20 cellular contexts compared by ENCODE assay signal in genomic region chr4:7654550-7655266, GRCh38.
A peak's percentile ranks its signal among the peaks of the same experiment; 100 is the strongest.
DNase-seq lines count a peak whose midpoint lies in the region; ATAC-seq and TF ChIP-seq lines count a peak whose summit lies in the region.
"Had no signal": no experiment of that assay in that cellular context is flagged by ENCODE, and none has a peak within 500 bp of the region (broad histone marks: within the 10 kb centered on the region; RNA-seq: fewer than 3 reads in every experiment).

No MANE protein-coding gene starts in this region.

- peaks cover 9% of the 10 kb centered on the region for H3K4me1 ChIP-seq in effector memory CD4-positive, alpha-beta T cell (ENCODE audit: control insufficient read depth, insufficient read depth, low read length, poor library complexity, severe bottlenecking)

- no peaks in the 10 kb centered on the region for H3K36me3 ChIP-seq in effector memory CD4-positive, alpha-beta T cell (ENCODE audit: control insufficient read depth, insufficient read depth, low read length)
- H3K36me3 ChIP-seq: thoracic aorta had no signal

- intact Hi-C loops in CD14-positive monocyte (cut with micrococcal nuclease): loop anchor here in 1 of 2 donors (10.0 kb wide), 1 partner anchor 120 kb away; no protein-coding TSS in a partner anchor

- peaks cover 5% of the 10 kb centered on the region for H3K27me3 ChIP-seq in effector memory CD4-positive, alpha-beta T cell (replicated peaks; ENCODE audit: control insufficient read depth, insufficient read depth, low read length, poor library complexity, severe bottlenecking)

- no peak overlapping the region for H3K4me3 ChIP-seq in effector memory CD4-positive, alpha-beta T cell (ENCODE audit: insufficient read depth, low read depth, low read length, poor library complexity, severe bottlenecking)

- POLR2A ChIA-PET in RWPE1 (lab: Yijun Ruan, JAX; ENCODE audit: low non-redundant PET): no interaction called here

- no peak for ATAC-seq in HG03457 (IDR thresholded peaks at IDR 0.05; ENCODE audit: unreplicated experiment)
- no peak for ATAC-seq in activated naive CD4-positive, alpha-beta T cell treated with anti-CD3 and anti-CD28 coated beads, Interleukin-2, amount 50 U/mL, for 72 hours

- H3K9me3 Mint-ChIP-seq in CD14-positive monocyte: peaks cover 0 to 4% (median under 1%) of the 10 kb centered on the region in 7 donors
- H3K9me3 Mint-ChIP-seq in neural crest cell: no peaks in the 10 kb centered on the region
- H3K9me3 Mint-ChIP-seq in activated naive CD4-positive, alpha-beta T cell treated with anti-CD3 and anti-CD28 coated beads, Interleukin-2, amount 50 U/mL, for 72 hours: no peaks in the 10 kb centered on the region
- H3K9me3 Mint-ChIP-seq: activated B cell treated with CpG ODN at 0.5 μM for 24 hours; activated CD4-positive, alpha-beta memory T cell treated with anti-CD3 and anti-CD28 coated beads for 36 hours; CD4-positive, CD25-positive, alpha-beta regulatory T cell had no signal

- H3K4me3 Mint-ChIP-seq in CD14-positive monocyte: peak overlapping the region in 1 of 2 donors; percentile 85
- peak overlapping the region; percentile 12 for H3K4me3 Mint-ChIP-seq in neural crest cell
- H3K4me3 Mint-ChIP-seq: activated B cell treated with CpG ODN at 0.5 μM for 24 hours; activated CD4-positive, alpha-beta memory T cell treated with anti-CD3 and anti-CD28 coated beads for 36 hours had no signal

- H3K27ac Mint-ChIP-seq in CD14-positive monocyte: peak overlapping the region in 4 of 7 donors; percentile 28 to 87 (median 60)
- no peak overlapping the region for H3K27ac Mint-ChIP-seq in neural crest cell (ENCODE audit: unreplicated experiment)
- H3K27ac Mint-ChIP-seq in activated naive CD4-positive, alpha-beta T cell treated with anti-CD3 and anti-CD28 coated beads, Interleukin-2, amount 50 U/mL, for 72 hours: no peak overlapping the region
- H3K27ac Mint-ChIP-seq: activated B cell treated with CpG ODN at 0.5 μM for 24 hours; activated CD4-positive, alpha-beta memory T cell treated with anti-CD3 and anti-CD28 coated beads for 36 hours; CD4-positive, CD25-positive, alpha-beta regulatory T cell had no signal

- H3K9me3 ChIP-seq in effector memory CD4-positive, alpha-beta T cell (ENCODE audit: control insufficient read depth, low read length): no peaks in the 10 kb centered on the region
- H3K9me3 ChIP-seq: thoracic aorta had no signal

- peaks cover 3 to 14% of the 10 kb centered on the region in 2 donors for H3K36me3 Mint-ChIP-seq in CD14-positive monocyte
- no peaks in the 10 kb centered on the region for H3K36me3 Mint-ChIP-seq in neural crest cell (ENCODE audit: low read depth)
- no peaks in the 10 kb centered on the region for H3K36me3 Mint-ChIP-seq in activated naive CD4-positive, alpha-beta T cell treated with anti-CD3 and anti-CD28 coated beads, Interleukin-2, amount 50 U/mL, for 72 hours
- H3K36me3 Mint-ChIP-seq: activated CD4-positive, alpha-beta memory T cell treated with anti-CD3 and anti-CD28 coated beads for 36 hours; CD4-positive, CD25-positive, alpha-beta regulatory T cell had no signal

- peaks cover 15 to 40% (median 32%) of the 10 kb centered on the region in 3 donors for H3K27me3 Mint-ChIP-seq in CD14-positive monocyte (ENCODE audit: low read depth in 3 of 3)
- H3K27me3 Mint-ChIP-seq in neural crest cell (ENCODE audit: low read depth): peaks cover 3% of the 10 kb centered on the region

- peak overlapping the region; percentile 98; the same call in 1 of the 2 replicates for H3K27ac ChIP-seq in RWPE1
- H3K27ac ChIP-seq in effector memory CD4-positive, alpha-beta T cell (ENCODE audit: insufficient read depth, low read length, poor library complexity, severe bottlenecking): no peak overlapping the region
- H3K27ac ChIP-seq: thoracic aorta had no signal

- H3K4me1 Mint-ChIP-seq in CD14-positive monocyte: peaks cover 59% of the 10 kb centered on the region
- peaks cover 48% of the 10 kb centered on the region for H3K4me1 Mint-ChIP-seq in neural crest cell

- TF ChIP-seq CTCF in CD14-positive monocyte (IDR thresholded peaks at IDR 0.05) (no peak), RWPE1 (conservative IDR thresholded peaks at IDR 0.05; ENCODE audit: low read depth) (no peak), neural crest cell (conservative IDR thresholded peaks at IDR 0.05) (no peak)

- CTCF ChIA-PET in RWPE1 (lab: Yijun Ruan, JAX): no interaction called here

- no peak for DNase-seq in CD14-positive monocyte (ENCODE audit: low spot score)
- no peak for DNase-seq in RWPE1 (ENCODE audit: low spot score)
- DNase-seq in iPS-NIHi7 (ENCODE audit: extremely low spot score): peak; percentile 56
- no peak for DNase-seq in neural crest cell (ENCODE audit: low read depth, low spot score)
- DNase-seq in effector memory CD4-positive, alpha-beta T cell: no peak
- no peak for DNase-seq in activated naive CD4-positive, alpha-beta T cell treated with anti-CD3 and anti-CD28 coated beads, Interleukin-2, amount 50 U/mL, for 72 hours (ENCODE audit: low spot score in 2 of 2)
- DNase-seq in cerebellum (ENCODE audit: low spot score): no peak
- DNase-seq: activated B cell treated with CpG ODN at 0.5 μM for 24 hours; activated CD4-positive, alpha-beta memory T cell treated with anti-CD3 and anti-CD28 coated beads for 36 hours; activated T-cell treated with anti-CD3 and anti-CD28 coated beads, Interleukin-2, amount 50 U/mL, for 1 hour; CD4-positive, CD25-positive, alpha-beta regulatory T cell; DMS 273 treated with DMSO at 0.1 percent for 48 hours; GOT3; NCI-H1417 treated with DMSO at 0.1 percent for 48 hours; NCI-H524 treated with DMSO at 0.1 percent for 48 hours; stimulated activated CD4-positive, alpha-beta T cell treated with anti-CD3 and anti-CD28 coated beads, Interleukin-1b, Interleukin-23, amount 100 ng/mL, for 48 hours; stimulated activated naive CD4-positive, alpha-beta T cell; T-helper 9 cell had no signal

Comparison
In these comparisons a context has a peak if more than half of its experiments do, and no peak if none do; other contexts are left out.
1. H3K27ac Mint-ChIP-seq: peak in CD14-positive monocyte (4 of 7); none in neural crest cell (single experiment) and activated naive CD4-positive, alpha-beta T cell treated with anti-CD3 and anti-CD28 coated beads, Interleukin-2, amount 50 U/mL, for 72 hours (0 of 2).